13 cellular contexts compared by ENCODE assay signal in genomic region chr16:77896357-77896972, GRCh38.
A peak's percentile ranks its signal among the peaks of the same experiment; 100 is the strongest.
DNase-seq lines count a peak whose midpoint lies in the region; ATAC-seq and TF ChIP-seq lines count a peak whose summit lies in the region.
"Had no signal": no experiment of that assay in that cellular context is flagged by ENCODE, and none has a peak within 500 bp of the region (broad histone marks: within the 10 kb centered on the region; RNA-seq: fewer than 3 reads in every experiment).

No MANE protein-coding gene starts in this region.

- peaks cover 5% of the 10 kb centered on the region for H3K27me3 Mint-ChIP-seq in brain

- no peak overlapping the region for H2AFZ ChIP-seq in smooth muscle cell (ENCODE audit: low read depth)

- H3K27me3 ChIP-seq in heart right ventricle (no peaks in the 10 kb centered on the region), smooth muscle cell (ENCODE audit: low read depth) (no peaks in the 10 kb centered on the region), thyroid gland (no peaks in the 10 kb centered on the region)
- H3K27me3 ChIP-seq: upper lobe of left lung had no signal

- DNase-seq in Right ventricle myocardium superior (no peak), heart right ventricle (no peak), NCI-H69 (lab: John Stamatoyannopoulos, UW) (peak; percentile 34), smooth muscle cell (lab: John Stamatoyannopoulos, UW; ENCODE audit: unreplicated experiment) (no peak), thyroid gland (no peak), KG1 (lab: John Stamatoyannopoulos, UW) (no peak)
- no peak for DNase-seq in activated effector memory CD4-positive, alpha-beta T cell treated with Interleukin-2 at 50 U/mL for 16 hours
- DNase-seq: activated CD4-positive, alpha-beta T cell treated with anti-CD3 and anti-CD28 coated beads for 48 hours; COR-L47; NCI-H524 treated with DMSO at 0.1 percent for 48 hours; upper lobe of left lung had no signal

- no peak for TF ChIP-seq POLR2A in thyroid gland (IDR thresholded peaks at IDR 0.05)

- H3K4me2 ChIP-seq in smooth muscle cell: peak overlapping the region; percentile 1
- H3K4me2 ChIP-seq: A549 had no signal

- 25 to 26% methylated on average over 7 of the region's 7 CpGs for WGBS in heart right ventricle, 2 donors
- 43% methylated on average over 7 of the region's 7 CpGs for WGBS in smooth muscle cell (ENCODE audit: low lambda C conversion rate)
- WGBS in thyroid gland, 2 donors: 29 to 44% methylated on average over 7 of the region's 7 CpGs

- no peak overlapping the region for H3K4me3 Mint-ChIP-seq in brain

- no peak overlapping the region for H3K9ac ChIP-seq in smooth muscle cell (ENCODE audit: low read depth)

- H3K4me1 ChIP-seq in heart right ventricle: peaks cover 0 to 32% (median 7%) of the 10 kb centered on the region in 9 donors
- peaks cover 8% of the 10 kb centered on the region for H3K4me1 ChIP-seq in smooth muscle cell (ENCODE audit: low read depth)
- H3K4me1 ChIP-seq in thyroid gland: peaks cover 26 to 48% of the 10 kb centered on the region in 2 donors
- H3K4me1 ChIP-seq: A549 had no signal

- no peak overlapping the region for H3K4me3 ChIP-seq in heart right ventricle
- H3K4me3 ChIP-seq in smooth muscle cell: no peak overlapping the region
- no peak overlapping the region for H3K4me3 ChIP-seq in thyroid gland (replicated peaks in 1 of 3)
- H3K4me3 ChIP-seq: A549, upper lobe of left lung had no signal

- peaks cover 29% of the 10 kb centered on the region for H3K4me1 Mint-ChIP-seq in brain

- H3K9me3 ChIP-seq in heart right ventricle (no peaks in the 10 kb centered on the region), smooth muscle cell (replicated peaks; ENCODE audit: low read depth) (no peaks in the 10 kb centered on the region), thyroid gland (no peaks in the 10 kb centered on the region)
- H3K9me3 ChIP-seq: A549, upper lobe of left lung had no signal

- no peaks in the 10 kb centered on the region for H3K9me3 Mint-ChIP-seq in brain

- peak overlapping the region in 3 of 5 experiments; percentile 10 to 89 (median 44) for H3K27ac Mint-ChIP-seq in brain

- peaks cover 4% of the 10 kb centered on the region for H3K36me3 Mint-ChIP-seq in brain

- TF ChIP-seq CTCF in heart right ventricle (IDR thresholded peaks at IDR 0.05) (no peak), brain (conservative IDR thresholded peaks at IDR 0.05) (no peak), smooth muscle cell (IDR thresholded peaks at IDR 0.05; ENCODE audit: borderline replicate concordance, insufficient read depth, poor library complexity, severe bottlenecking) (no peak), thyroid gland (IDR thresholded peaks at IDR 0.05) (no peak)

- no peaks in the 10 kb centered on the region for H4K20me1 ChIP-seq in smooth muscle cell (ENCODE audit: low read depth)

- intact Hi-C loops in Right ventricle myocardium superior (cut with DNase I) (no loop called here), heart right ventricle (cut with DNase I) (loop anchor here in 1 of 10 donors (10.0 kb wide), 1 partner anchor 102 kb away; no protein-coding TSS in a partner anchor), thyroid gland (cut with DNase I) (no loop called here)

- peak overlapping the region in 3 of 10 donors; percentile 4 to 49 (median 28) for H3K27ac ChIP-seq in heart right ventricle
- no peak overlapping the region for H3K27ac ChIP-seq in smooth muscle cell (ENCODE audit: low read depth)
- H3K27ac ChIP-seq in thyroid gland: peak overlapping the region in 1 of 3 donors; percentile 93
- H3K27ac ChIP-seq: A549, upper lobe of left lung had no signal

- ATAC-seq in Right ventricle myocardium superior (ENCODE audit: poor library complexity) (peak; percentile 37), heart right ventricle (no peak)
- ATAC-seq: A549 had no signal

- no peaks in the 10 kb centered on the region for H3K79me2 ChIP-seq in smooth muscle cell (ENCODE audit: low read depth)

- peaks cover 13% of the 10 kb centered on the region for H3F3A ChIP-seq in smooth muscle cell (ENCODE audit: low read depth)

- H3K36me3 ChIP-seq in heart right ventricle (no peaks in the 10 kb centered on the region), smooth muscle cell (ENCODE audit: low read depth) (no peaks in the 10 kb centered on the region), thyroid gland (no peaks in the 10 kb centered on the region)
- H3K36me3 ChIP-seq: upper lobe of left lung had no signal
